Comparison of ENCODE assay signal across 8 cellular contexts in the genomic region with DNA sequence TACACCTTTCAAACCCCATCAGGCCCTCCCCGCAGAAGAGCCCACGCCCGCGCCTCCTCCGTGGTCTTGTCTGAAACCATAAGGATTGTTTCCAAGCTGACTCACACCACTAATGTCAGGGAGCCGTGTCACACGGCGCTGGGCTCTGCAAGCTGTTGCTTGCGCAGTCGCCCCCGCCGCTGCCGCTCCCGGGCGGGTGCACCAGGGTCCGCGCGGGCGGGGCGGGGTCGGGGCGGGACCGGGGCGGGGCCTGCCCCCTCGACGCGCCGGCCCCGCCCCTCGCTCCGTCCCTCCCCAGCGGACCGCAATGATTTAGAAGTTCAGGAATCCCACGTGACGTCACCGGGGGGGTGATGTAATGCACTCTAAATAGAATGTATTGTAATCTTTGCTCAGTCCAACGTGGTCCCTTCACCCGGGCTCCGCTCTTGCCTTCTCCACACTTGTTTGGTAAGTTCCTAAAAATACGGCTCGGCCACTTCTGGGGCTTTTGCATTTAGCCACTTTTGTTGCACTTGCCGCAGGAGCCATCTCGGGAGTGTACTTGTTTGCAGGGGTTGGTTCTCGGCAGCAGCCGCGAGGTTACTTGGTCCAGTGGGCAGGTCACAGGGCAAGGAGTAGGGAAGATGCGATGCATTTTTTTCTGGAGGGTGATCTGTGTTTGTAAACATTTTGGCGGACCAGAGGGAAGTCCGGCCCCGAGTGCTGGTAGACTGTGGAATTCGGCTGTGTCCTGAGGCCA. TPM values are rescaled to one million over a fixed set of nuclear protein-coding genes. Genes with fewer than 3 reads are reported as not detected.
A peak's percentile ranks its signal among the peaks of the same experiment; 100 is the strongest.
DNase-seq lines count a peak whose midpoint lies in the region; ATAC-seq and TF ChIP-seq lines count a peak whose summit lies in the region.

No MANE protein-coding gene starts in this region.

- H3K9me3 Mint-ChIP-seq in CD14-positive monocyte: peaks cover 0 to 27% (median 12%) of the 10 kb centered on the region in 7 donors
- no peaks in the 10 kb centered on the region for H3K9me3 Mint-ChIP-seq in activated CD8-positive, alpha-beta T cell treated with anti-CD3 and anti-CD28 coated beads, Interleukin-2, amount 10 ng/mL, durations not matched to agents 7 days and 5 days (ENCODE audit: insufficient read depth)
- H3K9me3 Mint-ChIP-seq in effector memory CD8-positive, alpha-beta T cell: no peaks in the 10 kb centered on the region

- peaks cover 3 to 13% of the 10 kb centered on the region in 2 donors for H3K36me3 Mint-ChIP-seq in CD14-positive monocyte
- H3K36me3 Mint-ChIP-seq in activated CD8-positive, alpha-beta T cell treated with anti-CD3 and anti-CD28 coated beads, Interleukin-2, amount 10 ng/mL, durations not matched to agents 7 days and 5 days (ENCODE audit: low read depth): peaks cover 4% of the 10 kb centered on the region
- peaks cover 3% of the 10 kb centered on the region for H3K36me3 Mint-ChIP-seq in effector memory CD8-positive, alpha-beta T cell (ENCODE audit: insufficient read depth)

- ATAC-seq in HG02759 (IDR thresholded peaks at IDR 0.05; ENCODE audit: unreplicated experiment): peak; percentile 49
- peak; percentile 73 for ATAC-seq in activated CD8-positive, alpha-beta T cell treated with anti-CD3 and anti-CD28 coated beads, Interleukin-2, amount 10 ng/mL, durations not matched to agents 7 days and 5 days
- ATAC-seq in effector memory CD8-positive, alpha-beta T cell (replicated peaks): peak; percentile 52
- no peak for ATAC-seq in GM21515 (IDR thresholded peaks at IDR 0.05; ENCODE audit: unreplicated experiment)

- peak overlapping the region; percentile 30 to 95 (median 91) for H3K27ac Mint-ChIP-seq in CD14-positive monocyte
- H3K27ac Mint-ChIP-seq in activated CD8-positive, alpha-beta T cell treated with anti-CD3 and anti-CD28 coated beads, Interleukin-2, amount 10 ng/mL, durations not matched to agents 7 days and 5 days: no peak overlapping the region
- H3K27ac Mint-ChIP-seq in effector memory CD8-positive, alpha-beta T cell: no peak overlapping the region

- intact Hi-C loops in CD14-positive monocyte (cut with micrococcal nuclease): loop anchor here (5.0 to 10.0 kb wide), 2 partner anchors 273 to 276 kb away; no protein-coding TSS in a partner anchor

- POLR2A ChIA-PET in activated CD8-positive, alpha-beta T cell treated with anti-CD3 and anti-CD28 coated beads, Interleukin-2, amount 10 ng/mL, durations not matched to agents 7 days and 5 days (lab: Charles Lee): no interaction called here

- no peak for TF ChIP-seq CTCF in CD14-positive monocyte (IDR thresholded peaks at IDR 0.05)

- H3K4me1 Mint-ChIP-seq in CD14-positive monocyte: peaks cover 38% of the 10 kb centered on the region
- H3K4me1 Mint-ChIP-seq in activated CD8-positive, alpha-beta T cell treated with anti-CD3 and anti-CD28 coated beads, Interleukin-2, amount 10 ng/mL, durations not matched to agents 7 days and 5 days (ENCODE audit: low read depth): peaks cover 21% of the 10 kb centered on the region
- H3K4me1 Mint-ChIP-seq in effector memory CD8-positive, alpha-beta T cell (ENCODE audit: low read depth in 2 of 2): peaks cover 13 to 25% of the 10 kb centered on the region in 2 donors

- CTCF ChIA-PET in activated CD8-positive, alpha-beta T cell treated with anti-CD3 and anti-CD28 coated beads, Interleukin-2, amount 10 ng/mL, durations not matched to agents 7 days and 5 days (lab: Charles Lee): no interaction called here

- peak overlapping the region; percentile 97 to 99 for H3K4me3 Mint-ChIP-seq in CD14-positive monocyte
- peak overlapping the region; percentile 73 for H3K4me3 Mint-ChIP-seq in activated CD8-positive, alpha-beta T cell treated with anti-CD3 and anti-CD28 coated beads, Interleukin-2, amount 10 ng/mL, durations not matched to agents 7 days and 5 days
- peak overlapping the region; percentile 80 to 84 for H3K4me3 Mint-ChIP-seq in effector memory CD8-positive, alpha-beta T cell

- peak; percentile 97 for DNase-seq in CD14-positive monocyte (ENCODE audit: low spot score)
- peak; percentile 53 to 78 for DNase-seq in NCI-H524 (lab: John Stamatoyannopoulos, UW)
- peak; percentile 74 for DNase-seq in activated CD8-positive, alpha-beta T cell treated with anti-CD3 and anti-CD28 coated beads, Interleukin-2, amount 10 ng/mL, durations not matched to agents 7 days and 5 days
- DNase-seq in effector memory CD8-positive, alpha-beta T cell: peak in 2 of 3 experiments; percentile 4 to 13
- peak; percentile 92 to 93 for DNase-seq in lung microvascular endothelial cell (ENCODE audit: low read depth in 2 of 2)
- peak; percentile 37 to 72 (median 46) for DNase-seq in stimulated activated CD4-positive, alpha-beta T cell treated with anti-CD3 and anti-CD28 coated beads, TNF-alpha, amount 100 ng/mL, for 24 hours (ENCODE audit: low read depth in 3 of 3)

- H3K27me3 Mint-ChIP-seq in CD14-positive monocyte (ENCODE audit: low read depth in 3 of 3): peaks cover 71 to 96% (median 81%) of the 10 kb centered on the region in 3 donors
- H3K27me3 Mint-ChIP-seq in activated CD8-positive, alpha-beta T cell treated with anti-CD3 and anti-CD28 coated beads, Interleukin-2, amount 10 ng/mL, durations not matched to agents 7 days and 5 days (ENCODE audit: low read depth): peaks cover 56% of the 10 kb centered on the region
- H3K27me3 Mint-ChIP-seq in effector memory CD8-positive, alpha-beta T cell: peaks cover 80 to 87% of the 10 kb centered on the region in 2 donors

RNA-seq across cellular contexts. Expression of gene CREB5, which starts 3.2 kb away (rescaled TPM):
- polyA plus RNA-seq in CD14-positive monocyte: 10 to 100 TPM; 25.1 to 44.2 TPM
- total RNA-seq in activated CD8-positive, alpha-beta T cell treated with anti-CD3 and anti-CD28 coated beads, Interleukin-2, amount 10 ng/mL, durations not matched to agents 7 days and 5 days: not detected
- 2.4 and 3.2 TPM in 2 replicates for total RNA-seq in lung microvascular endothelial cell

Comparison
In these comparisons a context has a peak if more than half of its experiments do, and no peak if none do; other contexts are left out.
1. DNase-seq: peak in every context shown above with its lines; median percentile 97 in CD14-positive monocyte; 92 in lung microvascular endothelial cell; 74 in activated CD8-positive, alpha-beta T cell treated with anti-CD3 and anti-CD28 coated beads, Interleukin-2, amount 10 ng/mL, durations not matched to agents 7 days and 5 days; 66 in NCI-H524; 46 in stimulated activated CD4-positive, alpha-beta T cell treated with anti-CD3 and anti-CD28 coated beads, TNF-alpha, amount 100 ng/mL, for 24 hours; 8 in effector memory CD8-positive, alpha-beta T cell.
2. H3K27ac Mint-ChIP-seq: peak in CD14-positive monocyte (7 of 7); none in activated CD8-positive, alpha-beta T cell treated with anti-CD3 and anti-CD28 coated beads, Interleukin-2, amount 10 ng/mL, durations not matched to agents 7 days and 5 days (single experiment) and effector memory CD8-positive, alpha-beta T cell (0 of 2).
3. Peak in every context shown above with its lines, with median percentiles within 50 percentile points of each other: H3K4me3 Mint-ChIP-seq.